In genomic region chr2:37350034-37350433, GRCh38 we compare ENCODE assay signal across 8 cellular contexts. TPM values are rescaled to one million over a fixed set of nuclear protein-coding genes. Genes with fewer than 3 reads are reported as not detected.
DNase-seq lines count a peak whose midpoint lies in the region; ATAC-seq, FAIRE-seq and TF ChIP-seq lines count a peak whose summit lies in the region.

No MANE protein-coding gene starts in this region.

- H3K27ac ChIP-seq in breast epithelium (no peak overlapping the region), K562 (ENCODE audit: extremely low read depth, low read depth, low read length) (no peak overlapping the region), tibial nerve (no peak overlapping the region)

- TF ChIP-seq POLR2A in breast epithelium (IDR thresholded peaks at IDR 0.05) (no peak), K562 (conservative IDR thresholded peaks at IDR 0.05) (no peak), tibial nerve (IDR thresholded peaks at IDR 0.05) (no peak)

- no peaks in the 10 kb centered on the region for H3K36me3 Mint-ChIP-seq in MCF 10A (ENCODE audit: insufficient read depth, unreplicated experiment)
- H3K36me3 Mint-ChIP-seq in effector memory CD8-positive, alpha-beta T cell (ENCODE audit: insufficient read depth): no peaks in the 10 kb centered on the region

- WGBS in K562 (ENCODE audit: insufficient coverage, low coverage, missing lambda C conversion rate): 5% methylated on average over 3 of the region's 3 CpGs
- WGBS in tibial nerve, 2 donors: 43 to 48% methylated on average over 3 of the region's 3 CpGs

- in situ Hi-C loops in K562 (cut with MboI): no loop called here

- POLR2A ChIA-PET in MCF 10A (lab: Yijun Ruan, JAX): interaction anchor here (0.9 to 1.0 kb wide), 2 partner anchors 25 kb away, joined by 3 to 4 read pairs; partner anchors contain the start of gene PRKD3
- POLR2A ChIA-PET in K562 (lab: Yijun Ruan, JAX): interaction anchor here (1.2 kb wide), 1 partner anchor 10 kb away, joined by 4 read pairs; no protein-coding TSS in a partner anchor

- no peaks in the 10 kb centered on the region for H3K9me3 Mint-ChIP-seq in MCF 10A (ENCODE audit: unreplicated experiment)
- no peaks in the 10 kb centered on the region for H3K9me3 Mint-ChIP-seq in effector memory CD8-positive, alpha-beta T cell

- ATAC-seq in K562: no peak
- ATAC-seq in effector memory CD8-positive, alpha-beta T cell (replicated peaks): no peak

- H3K79me2 ChIP-seq in K562 (ENCODE audit: control insufficient read depth, insufficient read depth, low read length): no peaks in the 10 kb centered on the region

- no peak overlapping the region for H3K27ac Mint-ChIP-seq in MCF 10A (ENCODE audit: low read depth, unreplicated experiment)
- H3K27ac Mint-ChIP-seq in effector memory CD8-positive, alpha-beta T cell: no peak overlapping the region

- no peaks in the 10 kb centered on the region for H3K27me3 Mint-ChIP-seq in MCF 10A (ENCODE audit: insufficient read depth, unreplicated experiment)
- H3K27me3 Mint-ChIP-seq in effector memory CD8-positive, alpha-beta T cell: peaks cover 0 to 26% of the 10 kb centered on the region in 2 donors

- peak; percentile 21 for DNase-seq in MCF 10A (ENCODE audit: unreplicated experiment)
- DNase-seq in breast epithelium (ENCODE audit: low spot score in 2 of 2): no peak
- peak; percentile 50 for DNase-seq in NAMALWA (ENCODE audit: low spot score)
- DNase-seq in K562 (ENCODE audit: extremely low read depth in 1 of 4, low spot score in 3 of 4): no peak
- DNase-seq in tibial nerve (ENCODE audit: low spot score in 2 of 2): no peak
- DNase-seq in SIG-M5 (lab: John Stamatoyannopoulos, UW): no peak
- no peak for DNase-seq in activated CD8-positive, alpha-beta memory T cell treated with anti-CD3 and anti-CD28 coated beads, Interleukin-2, amount 50 U/mL, for 48 hours
- no peak for DNase-seq in effector memory CD8-positive, alpha-beta T cell

- H3K4me1 ChIP-seq in breast epithelium: peaks cover 0 to 3% of the 10 kb centered on the region in 2 donors
- peaks cover 0 to 2% of the 10 kb centered on the region in 2 experiments; a peak in 2 of 5 replicates for H3K4me1 ChIP-seq in K562 (replicated peaks in 1 of 2; ENCODE audit: control insufficient read depth in 2 of 2, insufficient read depth in 2 of 2, low read length in 2 of 2)
- H3K4me1 ChIP-seq in tibial nerve: peaks cover 0 to 4% (median 4%) of the 10 kb centered on the region in 4 donors

- no peak overlapping the region for H3K9ac ChIP-seq in K562 (ENCODE audit: insufficient read depth in 1 of 2, low read depth in 2 of 2, low read length in 2 of 2)

- no peaks in the 10 kb centered on the region for H3K4me1 Mint-ChIP-seq in MCF 10A (ENCODE audit: insufficient read depth, unreplicated experiment)
- H3K4me1 Mint-ChIP-seq in effector memory CD8-positive, alpha-beta T cell (ENCODE audit: low read depth in 2 of 2): peaks cover 0 to 3% of the 10 kb centered on the region in 2 donors

- no peak overlapping the region for H3K4me2 ChIP-seq in K562 (ENCODE audit: insufficient read depth, low read length)

- no peak for TF ChIP-seq RAD21 in K562 (CRISPR knock-in tag; conservative IDR thresholded peaks at IDR 0.05 in 1 of 2, IDR thresholded peaks at IDR 0.05 in 1 of 2)

- TF ChIP-seq EP300 in K562 (IDR thresholded peaks at IDR 0.05; ENCODE audit: low read length): no peak
- no peak for TF ChIP-seq EP300 in tibial nerve (IDR thresholded peaks at IDR 0.05)

- H3K9me3 ChIP-seq in breast epithelium (no peaks in the 10 kb centered on the region), K562 (replicated peaks; ENCODE audit: control insufficient read depth, insufficient read depth, low read depth, low read length) (no peaks in the 10 kb centered on the region), tibial nerve (no peaks in the 10 kb centered on the region)

- H3K4me3 Mint-ChIP-seq in MCF 10A (ENCODE audit: unreplicated experiment): no peak overlapping the region
- H3K4me3 Mint-ChIP-seq in effector memory CD8-positive, alpha-beta T cell: no peak overlapping the region

- no peaks in the 10 kb centered on the region for H3K9me1 ChIP-seq in K562 (ENCODE audit: control insufficient read depth, insufficient read depth, low read length)

- intact Hi-C loops in MCF 10A (cut with micrococcal nuclease) (no loop called here), breast epithelium (cut with DNase I; ENCODE audit: low total_unique reads) (no loop called here), K562 (cut with micrococcal nuclease) (no loop called here)

- no peak for FAIRE-seq in K562 (lab: Jason Lieb, UNC)

- H3K27me3 ChIP-seq in breast epithelium (no peaks in the 10 kb centered on the region), K562 (ENCODE audit: control insufficient read depth in 2 of 2, insufficient read depth in 2 of 2, low read length in 2 of 2) (peaks cover 17 to 26% of the 10 kb centered on the region in 2 experiments), tibial nerve (no peaks in the 10 kb centered on the region)

- no peak for TF ChIP-seq CTCF in MCF 10A (IDR thresholded peaks at IDR 0.05; ENCODE audit: unreplicated experiment)
- TF ChIP-seq CTCF in breast epithelium (IDR thresholded peaks at IDR 0.05): no peak
- TF ChIP-seq CTCF in K562 (IDR thresholded peaks at IDR 0.05 in 2 of 3, conservative IDR thresholded peaks at IDR 0.05 in 1 of 3; ENCODE audit: insufficient read depth in 2 of 3, low read depth in 1 of 3, low read length in 3 of 3): no peak
- TF ChIP-seq CTCF in tibial nerve (IDR thresholded peaks at IDR 0.05): no peak

- H3K4me3 ChIP-seq in breast epithelium (no peak overlapping the region), K562 (no peak overlapping the region), tibial nerve (no peak overlapping the region)

- H2AFZ ChIP-seq in K562 (ENCODE audit: low read depth, low read length): no peak overlapping the region

- H4K20me1 ChIP-seq in K562 (replicated peaks; ENCODE audit: control insufficient read depth, insufficient read depth, low read length): no peaks in the 10 kb centered on the region

- CTCF ChIA-PET in MCF 10A (lab: Yijun Ruan, JAX): interaction anchor here (0.8 to 1.1 kb wide), 3 partner anchors 9 to 41 kb away, joined by 3 to 4 read pairs (median 3); no protein-coding TSS in a partner anchor
- CTCF ChIA-PET in K562 (lab: Yijun Ruan, JAX; ENCODE audit: low intra/inter-chr PET ratio): no interaction called here

- no TSS peak for BruUV-seq in MCF 10A (replicated peaks; lab: Mats Ljungman, UMichigan)
- BruUV-seq in K562 (replicated peaks; lab: Mats Ljungman, UMichigan): no TSS peak

- H3K36me3 ChIP-seq in breast epithelium: no peaks in the 10 kb centered on the region
- no peaks in the 10 kb centered on the region for H3K36me3 ChIP-seq in K562 (ENCODE audit: control insufficient read depth, insufficient read depth, low read length)
- H3K36me3 ChIP-seq in tibial nerve: no peaks in the 10 kb centered on the region

TF ChIP-seq in K562, 482 proteins besides CTCF, POLR2A, EP300 and RAD21:
- TF ChIP-seq ZNF696 (CRISPR knock-in tag; conservative IDR thresholded peaks at IDR 0.05) (no peak), IRF2 (CRISPR knock-in tag; IDR thresholded peaks at IDR 0.05) (no peak), NFIC (IDR thresholded peaks at IDR 0.05) (peak; percentile 43; the same call in 1 of the 2 replicates)

RNA-seq across cellular contexts. Expression of gene QPCT, which starts 5.6 kb away (rescaled TPM):
- total RNA-seq in MCF 10A (2022): not detected in 2 replicates
- 10 to 100 TPM in 1 of 3 donors, 1 to 10 TPM in 2; 3.7 to 12.5 (median 5.2) TPM for total RNA-seq in breast epithelium
- not detected in 2 replicates for total RNA-seq in K562 (2011; cell fraction: chromatin; rRNA removed; ENCODE audit: low replicate concordance)
- not detected in 2 replicates for total RNA-seq in K562 (2011; cell fraction: nucleolus; rRNA removed)
- total RNA-seq in K562 (2011; cell fraction: nucleoplasm; rRNA removed): not detected in 2 replicates
- not detected in 2 replicates for total RNA-seq in K562 (2014; rRNA removed)
- total RNA-seq in K562 (2014; rRNA removed; fragmentation: Illumina TruSeq; extraction: Trizol): not detected in 2 replicates
- total RNA-seq in K562 (2015; rRNA removed; fragmentation: Illumina TruSeq; extraction: Trizol): not detected in 2 replicates
- total RNA-seq in K562 (2021): not detected in 2 replicates
- polyA plus RNA-seq in K562 (2011; rRNA removed): 0.07 TPM in 1 of 2 replicates, not detected in the other
- not detected in 2 replicates for polyA plus RNA-seq in K562 (2011; cell fraction: cytosol; rRNA removed)
- polyA plus RNA-seq in K562 (2011; cell fraction: nucleus; rRNA removed): not detected in 2 replicates
- polyA plus RNA-seq in K562 (2012): not detected in 2 replicates
- not detected in 2 replicates for polyA plus RNA-seq in K562 (2014; fragmentation: Illumina TruSeq; extraction: Trizol)
- polyA plus RNA-seq in K562 (2014; fragmentation: Nextera tagmentation; extraction: Ambion mirVana): not detected
- polyA plus RNA-seq in K562 (2014; rRNA removed): not detected in 2 replicates
- not detected in 2 replicates for polyA minus RNA-seq in K562 (2011; rRNA and poly(A)+ RNA removed)
- polyA minus RNA-seq in K562 (2011; cell fraction: cytosol; rRNA and poly(A)+ RNA removed): not detected in 2 replicates
- polyA minus RNA-seq in K562 (2011; cell fraction: nucleus; rRNA and poly(A)+ RNA removed): not detected in 2 replicates
- total RNA-seq in tibial nerve: 1 to 10 TPM; 1.5 to 4.8 (median 3.1) TPM

RNA-seq across cellular contexts. Expression of gene PRKD3, which starts 25.4 kb away (rescaled TPM):
- total RNA-seq in MCF 10A (2022) (22.0 and 23.9 TPM in 2 replicates), breast epithelium (10 to 100 TPM; 46.5 to 57.4 (median 56.2) TPM), K562 (2014; rRNA removed) (14.1 and 14.2 TPM in 2 replicates), K562 (2014; rRNA removed; fragmentation: Illumina TruSeq; extraction: Trizol) (24.3 and 24.5 TPM in 2 replicates), K562 (2015; rRNA removed; fragmentation: Illumina TruSeq; extraction: Trizol) (19.9 and 22.7 TPM in 2 replicates), K562 (2021) (17.7 and 20.7 TPM in 2 replicates), tibial nerve (10 to 100 TPM; 39.0 to 57.3 (median 54.4) TPM)
- total RNA-seq in K562 (2011; cell fraction: chromatin; rRNA removed; ENCODE audit: low replicate concordance): 20.4 and 71.3 TPM in 2 replicates
- 13.6 and 13.8 TPM in 2 replicates for total RNA-seq in K562 (2011; cell fraction: nucleolus; rRNA removed)
- 23.4 and 43.7 TPM in 2 replicates for total RNA-seq in K562 (2011; cell fraction: nucleoplasm; rRNA removed)
- polyA plus RNA-seq in K562 (2011; rRNA removed) (19.7 and 26.7 TPM in 2 replicates), K562 (2014; fragmentation: Illumina TruSeq; extraction: Trizol) (16.7 and 17.0 TPM in 2 replicates), K562 (2014; fragmentation: Nextera tagmentation; extraction: Ambion mirVana) (1 to 10 TPM; 4.7 to 9.2 TPM), K562 (2014; rRNA removed) (12.1 and 12.3 TPM in 2 replicates)
- polyA plus RNA-seq in K562 (2011; cell fraction: cytosol; rRNA removed): 7.1 and 12.9 TPM in 2 replicates
- 15.5 and 17.0 TPM in 2 replicates for polyA plus RNA-seq in K562 (2011; cell fraction: nucleus; rRNA removed)
- polyA plus RNA-seq in K562 (2012): 11.4 and 11.5 TPM in 2 replicates
- polyA minus RNA-seq in K562 (2011; rRNA and poly(A)+ RNA removed): 49.3 and 56.9 TPM in 2 replicates
- 20.1 and 20.9 TPM in 2 replicates for polyA minus RNA-seq in K562 (2011; cell fraction: cytosol; rRNA and poly(A)+ RNA removed)
- 22.1 and 28.9 TPM in 2 replicates for polyA minus RNA-seq in K562 (2011; cell fraction: nucleus; rRNA and poly(A)+ RNA removed)

Comparison
In these comparisons a context has a peak if more than half of its experiments do, and no peak if none do; other contexts are left out.
1. DNase-seq: peak in MCF 10A (single experiment) and NAMALWA (single experiment); none in breast epithelium (0 of 2), K562 (0 of 4), tibial nerve (0 of 2), SIG-M5 (single experiment), activated CD8-positive, alpha-beta memory T cell treated with anti-CD3 and anti-CD28 coated beads, Interleukin-2, amount 50 U/mL, for 48 hours (single experiment) and effector memory CD8-positive, alpha-beta T cell (0 of 3).